In the genomic region with DNA sequence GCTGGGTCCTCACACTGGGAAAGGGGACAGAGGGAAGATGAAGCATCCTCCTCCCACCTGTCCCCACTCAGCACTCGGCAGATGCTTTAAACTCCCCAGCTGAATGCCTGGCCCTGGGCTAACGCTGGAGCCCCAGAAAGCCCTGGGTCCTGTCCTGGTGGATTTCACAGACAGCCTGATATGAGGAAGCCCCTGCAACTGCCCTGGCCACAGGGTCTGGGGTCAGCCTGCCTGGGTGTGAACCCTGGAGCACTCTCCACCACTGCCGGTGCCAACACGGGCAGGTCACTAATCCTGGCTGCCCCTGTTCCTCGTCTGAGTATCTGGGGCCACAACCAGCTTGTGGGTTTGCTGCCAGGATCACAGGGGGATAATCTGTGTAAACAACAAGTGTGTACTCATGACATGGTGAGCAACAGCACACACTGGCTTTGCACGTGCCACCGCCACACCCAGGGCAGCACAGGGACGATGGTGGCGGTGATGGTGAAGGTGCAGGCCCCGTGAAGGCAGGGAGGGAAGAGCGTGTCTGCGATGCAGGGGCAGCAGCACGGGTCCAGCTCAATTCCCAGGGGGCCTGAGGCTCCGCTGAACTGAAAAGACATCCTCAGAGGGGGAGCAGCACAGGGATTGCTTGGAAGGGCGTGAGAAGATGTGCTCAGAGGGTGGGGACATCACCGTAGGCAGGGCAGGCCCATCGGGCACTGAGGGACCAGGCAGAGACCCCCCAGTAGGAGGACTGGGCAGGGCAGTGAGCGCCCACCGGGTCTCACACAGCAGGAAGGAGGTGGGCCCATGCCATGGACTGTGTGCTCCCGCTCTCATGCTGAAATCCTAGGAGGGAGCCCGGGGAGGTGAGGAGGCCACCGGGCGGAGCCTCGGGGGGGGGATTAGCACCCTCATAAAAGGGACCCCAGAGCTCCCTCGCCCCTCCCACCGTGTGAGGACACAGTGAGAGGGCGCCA, we compare ENCODE assay signal across 26 cellular contexts.
A peak's percentile ranks its signal among the peaks of the same experiment; 100 is the strongest.
DNase-seq lines count a peak whose midpoint lies in the region; ATAC-seq, FAIRE-seq and TF ChIP-seq lines count a peak whose summit lies in the region.
"Had no signal": no experiment of that assay in that cellular context is flagged by ENCODE, and none has a peak within 500 bp of the region (broad histone marks: within the 10 kb centered on the region; RNA-seq: fewer than 3 reads in every experiment).

No MANE protein-coding gene starts in this region.

- no peaks in the 10 kb centered on the region for H3K27me3 Mint-ChIP-seq in stimulated activated naive CD8-positive, alpha-beta T cell treated with anti-CD3 and anti-CD28 coated beads, Interleukin-15, Interleukin-2, amounts not matched to agents 100 ng/mL and 50 ng/mL, for 24 hours
- H3K27me3 Mint-ChIP-seq in activated CD4-positive, alpha-beta T cell treated with anti-CD3 and anti-CD28 coated beads, Interleukin-2, amount 10 ng/mL, durations not matched to agents 7 days and 5 days, result no peaks in the 10 kb centered on the region
- H3K27me3 Mint-ChIP-seq in Calu3 (ENCODE audit: unreplicated experiment), result no peaks in the 10 kb centered on the region
- H3K27me3 Mint-ChIP-seq: activated CD4-positive, alpha-beta memory T cell treated with anti-CD3 and anti-CD28 coated beads, Interleukin-2, amount 10 ng/mL, durations not matched to agents 7 days and 5 days had no signal

- TF ChIP-seq CTCF in WERI-Rb-1 (IDR thresholded peaks at IDR 0.05; ENCODE audit: low read depth, low read length) (no peak), right lobe of liver (IDR thresholded peaks at IDR 0.05) (no peak), Calu3 (IDR thresholded peaks at IDR 0.05; ENCODE audit: unreplicated experiment) (no peak)

- peak; percentile 98 for FAIRE-seq in urothelium cell line (lab: Jason Lieb, UNC)
- FAIRE-seq: bronchial epithelial cell, D721Med had no signal

- no peaks in the 10 kb centered on the region for H3K36me3 ChIP-seq in WERI-Rb-1
- no peaks in the 10 kb centered on the region for H3K36me3 ChIP-seq in right lobe of liver
- H3K36me3 ChIP-seq: adrenal gland, Peyer's patch, uterus had no signal

- no peak for DNase-seq in stimulated activated naive CD8-positive, alpha-beta T cell treated with anti-CD3 and anti-CD28 coated beads, Interleukin-15, Interleukin-2, amounts not matched to agents 100 U/mL and 50 U/mL, for 24 hours
- DNase-seq in WERI-Rb-1, result no peak
- DNase-seq in right lobe of liver, result peak in 2 of 3 donors; percentile 67 to 68
- no peak for DNase-seq in urothelium cell line (ENCODE audit: low spot score)
- DNase-seq in activated CD4-positive, alpha-beta T cell treated with anti-CD3 and anti-CD28 coated beads, Interleukin-2, amount 10 ng/mL, durations not matched to agents 7 days and 5 days, result no peak
- DNase-seq in Calu3, result no peak
- DNase-seq in T-helper 1 cell, result no peak
- DNase-seq: activated CD4-positive, alpha-beta memory T cell treated with anti-CD3 and anti-CD28 coated beads, Interleukin-2, amount 10 ng/mL, durations not matched to agents 7 days and 5 days; activated CD4-positive, CD25-positive, alpha-beta regulatory T cell; activated gamma-delta T cell treated with Interleukin-2 at 50 U/mL for 16 hours; activated T-cell treated with anti-CD3 and anti-CD28 coated beads for 4 hours; GOT3; NCI-H146; NCI-H2227 treated with DMSO at 0.1 percent for 48 hours; NK-92 treated with Interleukin-12 subunit alpha and Interleukin-12 subunit beta, amount 100 ng/mL, for 24 hours; nucleus accumbens; Peyer's patch; stimulated activated CD4-positive, alpha-beta T cell treated with anti-CD3 and anti-CD28 coated beads, Interleukin-12 subunit alpha, Interleukin-12 subunit beta, amount 100 ng/mL, for 4 hours; substantia nigra; uterus had no signal

- H3K36me3 Mint-ChIP-seq in stimulated activated naive CD8-positive, alpha-beta T cell treated with anti-CD3 and anti-CD28 coated beads, Interleukin-15, Interleukin-2, amounts not matched to agents 100 ng/mL and 50 ng/mL, for 24 hours (ENCODE audit: low read depth), result no peaks in the 10 kb centered on the region
- H3K36me3 Mint-ChIP-seq in activated CD4-positive, alpha-beta T cell treated with anti-CD3 and anti-CD28 coated beads, Interleukin-2, amount 10 ng/mL, durations not matched to agents 7 days and 5 days (ENCODE audit: low read depth), result no peaks in the 10 kb centered on the region
- no peaks in the 10 kb centered on the region for H3K36me3 Mint-ChIP-seq in Calu3 (ENCODE audit: insufficient read depth, unreplicated experiment)

- POLR2A ChIA-PET in activated CD4-positive, alpha-beta T cell treated with anti-CD3 and anti-CD28 coated beads, Interleukin-2, amount 10 ng/mL, durations not matched to agents 7 days and 5 days (lab: Charles Lee), result no interaction called here

- WGBS in right lobe of liver (ENCODE audit: insufficient coverage, low coverage, low lambda C conversion rate, missing lambda C conversion rate), result 76% methylated on average over 9 of the region's 27 CpGs

- H3K4me3 ChIP-seq in WERI-Rb-1 (ENCODE audit: low read depth, low read length) (no peak overlapping the region), right lobe of liver (no peak overlapping the region)
- H3K4me3 ChIP-seq: adrenal gland, coronary artery, lung, Peyer's patch, uterus had no signal

- no TSS peak for BruUV-seq in Calu3 (replicated peaks; lab: Mats Ljungman, UMichigan)

- H3K27me3 ChIP-seq in WERI-Rb-1 (ENCODE audit: insufficient read depth, low read depth, severe bottlenecking) (no peaks in the 10 kb centered on the region), right lobe of liver (no peaks in the 10 kb centered on the region)
- H3K27me3 ChIP-seq: adrenal gland, Peyer's patch, uterus had no signal

- no peak for ATAC-seq in stimulated activated naive CD8-positive, alpha-beta T cell treated with anti-CD3 and anti-CD28 coated beads, Interleukin-15, Interleukin-2, amounts not matched to agents 100 U/mL and 50 U/mL, for 24 hours
- ATAC-seq in right lobe of liver, result peak; percentile 20 to 75 (median 48)

- CTCF ChIA-PET in activated CD4-positive, alpha-beta T cell treated with anti-CD3 and anti-CD28 coated beads, Interleukin-2, amount 10 ng/mL, durations not matched to agents 7 days and 5 days (lab: Charles Lee), result no interaction called here
- CTCF ChIA-PET in Calu3 (lab: Charles Lee), result no interaction called here

- intact Hi-C loops in right lobe of liver (cut with DNase I), result no loop called here
- intact Hi-C loops in Calu3 (cut with micrococcal nuclease; ENCODE audit: unreplicated experiment), result no loop called here

- peaks cover 0 to 12% (median 3%) of the 10 kb centered on the region in 4 donors for H3K4me1 ChIP-seq in right lobe of liver
- H3K4me1 ChIP-seq: Peyer's patch, uterus had no signal

- TF ChIP-seq POLR2A in right lobe of liver (IDR thresholded peaks at IDR 0.05), result no peak

- H3K4me1 Mint-ChIP-seq in stimulated activated naive CD8-positive, alpha-beta T cell treated with anti-CD3 and anti-CD28 coated beads, Interleukin-15, Interleukin-2, amounts not matched to agents 100 ng/mL and 50 ng/mL, for 24 hours (ENCODE audit: low read depth), result peaks cover 3% of the 10 kb centered on the region
- peaks cover 1% of the 10 kb centered on the region for H3K4me1 Mint-ChIP-seq in activated CD4-positive, alpha-beta T cell treated with anti-CD3 and anti-CD28 coated beads, Interleukin-2, amount 10 ng/mL, durations not matched to agents 7 days and 5 days
- H3K4me1 Mint-ChIP-seq in Calu3 (ENCODE audit: low read depth, unreplicated experiment), result no peaks in the 10 kb centered on the region
- H3K4me1 Mint-ChIP-seq: activated CD4-positive, alpha-beta memory T cell treated with anti-CD3 and anti-CD28 coated beads, Interleukin-2, amount 10 ng/mL, durations not matched to agents 7 days and 5 days had no signal

- no peaks in the 10 kb centered on the region for H3K9me3 Mint-ChIP-seq in stimulated activated naive CD8-positive, alpha-beta T cell treated with anti-CD3 and anti-CD28 coated beads, Interleukin-15, Interleukin-2, amounts not matched to agents 100 ng/mL and 50 ng/mL, for 24 hours
- no peaks in the 10 kb centered on the region for H3K9me3 Mint-ChIP-seq in activated CD4-positive, alpha-beta T cell treated with anti-CD3 and anti-CD28 coated beads, Interleukin-2, amount 10 ng/mL, durations not matched to agents 7 days and 5 days
- no peaks in the 10 kb centered on the region for H3K9me3 Mint-ChIP-seq in Calu3 (ENCODE audit: low read depth, unreplicated experiment)
- H3K9me3 Mint-ChIP-seq: activated CD4-positive, alpha-beta memory T cell treated with anti-CD3 and anti-CD28 coated beads, Interleukin-2, amount 10 ng/mL, durations not matched to agents 7 days and 5 days had no signal

- H3K27ac Mint-ChIP-seq in stimulated activated naive CD8-positive, alpha-beta T cell treated with anti-CD3 and anti-CD28 coated beads, Interleukin-15, Interleukin-2, amounts not matched to agents 100 ng/mL and 50 ng/mL, for 24 hours, result peak overlapping the region; percentile 57
- no peak overlapping the region for H3K27ac Mint-ChIP-seq in activated CD4-positive, alpha-beta T cell treated with anti-CD3 and anti-CD28 coated beads, Interleukin-2, amount 10 ng/mL, durations not matched to agents 7 days and 5 days
- H3K27ac Mint-ChIP-seq in Calu3 (ENCODE audit: unreplicated experiment), result no peak overlapping the region
- H3K27ac Mint-ChIP-seq: activated CD4-positive, alpha-beta memory T cell treated with anti-CD3 and anti-CD28 coated beads, Interleukin-2, amount 10 ng/mL, durations not matched to agents 7 days and 5 days had no signal

- H3K9me3 ChIP-seq in WERI-Rb-1 (ENCODE audit: severe bottlenecking) (no peaks in the 10 kb centered on the region), right lobe of liver (no peaks in the 10 kb centered on the region)
- H3K9me3 ChIP-seq: adrenal gland, Peyer's patch, uterus had no signal

- H3K4me3 Mint-ChIP-seq in stimulated activated naive CD8-positive, alpha-beta T cell treated with anti-CD3 and anti-CD28 coated beads, Interleukin-15, Interleukin-2, amounts not matched to agents 100 ng/mL and 50 ng/mL, for 24 hours, result no peak overlapping the region
- no peak overlapping the region for H3K4me3 Mint-ChIP-seq in activated CD4-positive, alpha-beta T cell treated with anti-CD3 and anti-CD28 coated beads, Interleukin-2, amount 10 ng/mL, durations not matched to agents 7 days and 5 days
- H3K4me3 Mint-ChIP-seq in Calu3 (ENCODE audit: low read depth, unreplicated experiment), result no peak overlapping the region
- H3K4me3 Mint-ChIP-seq: activated CD4-positive, alpha-beta memory T cell treated with anti-CD3 and anti-CD28 coated beads, Interleukin-2, amount 10 ng/mL, durations not matched to agents 7 days and 5 days had no signal

- H3K27ac ChIP-seq in WERI-Rb-1 (peak overlapping the region; percentile 89), right lobe of liver (no peak overlapping the region)
- H3K27ac ChIP-seq: adrenal gland, coronary artery, Peyer's patch, uterus had no signal

Comparison
In these comparisons a context has a peak if more than half of its experiments do, and no peak if none do; other contexts are left out.
1. DNase-seq: peak in right lobe of liver (2 of 3); none in stimulated activated naive CD8-positive, alpha-beta T cell treated with anti-CD3 and anti-CD28 coated beads, Interleukin-15, Interleukin-2, amounts not matched to agents 100 U/mL and 50 U/mL, for 24 hours (single experiment), WERI-Rb-1 (single experiment), urothelium cell line (single experiment), activated CD4-positive, alpha-beta T cell treated with anti-CD3 and anti-CD28 coated beads, Interleukin-2, amount 10 ng/mL, durations not matched to agents 7 days and 5 days (single experiment), Calu3 (single experiment) and T-helper 1 cell (0 of 5).